1 cellular context compared by ENCODE assay signal in genomic region chr5:179346875-179347274, GRCh38.
TF ChIP-seq lines count a peak whose summit lies in the region.

No MANE protein-coding gene starts in this region.

TF ChIP-seq in IMR-90, 13 proteins besides CTCF, POLR2A, EP300 and RAD21:
- TF ChIP-seq, protein P1, sequence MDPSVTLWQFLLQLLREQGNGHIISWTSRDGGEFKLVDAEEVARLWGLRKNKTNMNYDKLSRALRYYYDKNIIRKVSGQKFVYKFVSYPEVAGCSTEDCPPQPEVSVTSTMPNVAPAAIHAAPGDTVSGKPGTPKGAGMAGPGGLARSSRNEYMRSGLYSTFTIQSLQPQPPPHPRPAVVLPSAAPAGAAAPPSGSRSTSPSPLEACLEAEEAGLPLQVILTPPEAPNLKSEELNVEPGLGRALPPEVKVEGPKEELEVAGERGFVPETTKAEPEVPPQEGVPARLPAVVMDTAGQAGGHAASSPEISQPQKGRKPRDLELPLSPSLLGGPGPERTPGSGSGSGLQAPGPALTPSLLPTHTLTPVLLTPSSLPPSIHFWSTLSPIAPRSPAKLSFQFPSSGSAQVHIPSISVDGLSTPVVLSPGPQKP (IDR thresholded peaks at IDR 0.05; ENCODE audit: borderline replicate concordance, low read depth, low read length): no peak
- no peak for TF ChIP-seq FOS (IDR thresholded peaks at IDR 0.05; ENCODE audit: low read depth, low read length)
TF ChIP-seq in IMR-90: peak in this region for 0.
